31 cellular contexts compared by ENCODE assay signal in the genomic region with DNA sequence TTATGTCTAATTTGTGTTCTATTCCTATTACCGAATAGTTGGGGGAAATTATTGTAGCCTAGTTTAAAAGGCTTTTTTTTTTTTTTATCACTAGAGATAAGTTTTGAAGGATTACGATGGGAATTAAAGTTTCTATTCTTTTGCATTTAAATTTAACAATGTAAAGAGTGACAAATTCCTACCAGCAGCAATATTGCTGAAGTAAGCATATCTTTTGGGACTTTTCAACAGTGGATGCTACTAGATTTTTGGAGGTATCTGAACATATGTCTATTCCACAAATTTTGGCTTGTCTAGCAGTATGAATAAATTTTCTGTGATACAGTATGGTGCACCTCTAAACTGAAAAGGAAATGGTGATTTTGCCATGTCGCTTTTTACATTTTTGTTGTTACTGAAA.
"Had no signal": no experiment of that assay in that cellular context is flagged by ENCODE, and none has a peak within 500 bp of the region (broad histone marks: within the 10 kb centered on the region; RNA-seq: fewer than 3 reads in every experiment).

No MANE protein-coding gene starts in this region.

- H3K4me1 Mint-ChIP-seq: natural killer cell; nephron; neural progenitor cell; stimulated activated memory B cell treated with anti-CD40 and anti-IgM and Interleukin-4, amounts not matched to agents 10 μg/mL and 1 μg/mL and 100 μg/mL, for 72 hours; stimulated activated naive CD8-positive, alpha-beta T cell treated with anti-CD3 and anti-CD28 coated beads, Interleukin-15, amount 100 ng/mL, for 72 hours had no signal

- DNase-seq: natural killer cell; occipital lobe; ovary; posterior cingulate gyrus; psoas muscle; right cardiac atrium; spleen; stimulated activated CD4-positive, alpha-beta T cell treated with anti-CD3 and anti-CD28 coated beads, Interleukin-12 subunit alpha, Interleukin-12 subunit beta, amount 100 ng/mL, for 4 hours; stimulated activated CD4-positive, alpha-beta T cell treated with anti-CD3 and anti-CD28 coated beads, Interleukin-1b, Interleukin-23, amount 100 ng/mL, for 48 hours; stimulated activated CD4-positive, alpha-beta T cell treated with anti-CD3 and anti-CD28 coated beads, Interleukin-4, amount 100 ng/mL, for 1 hour; stimulated activated CD4-positive, alpha-beta T cell treated with anti-CD3 and anti-CD28 coated beads, Interleukin-4, amount 100 ng/mL, for 4 hours; stimulated activated CD8-positive, alpha-beta memory T cell treated with anti-CD3 and anti-CD28 coated beads, Interleukin-4, amount 100 ng/mL, for 48 hours; stimulated activated naive CD4-positive, alpha-beta T cell; stimulated activated naive CD8-positive, alpha-beta T cell treated with anti-CD3 and anti-CD28 coated beads, Interleukin-15, amount 100 ng/mL, for 72 hours; stimulated activated naive CD8-positive, alpha-beta T cell treated with anti-CD3 and anti-CD28 coated beads, Interleukin-15, Interleukin-2, amounts not matched to agents 100 U/mL and 50 U/mL, for 24 hours; substantia nigra; testis; tibial artery; transverse colon; upper lobe of right lung; uterus had no signal

- H3K27ac Mint-ChIP-seq: natural killer cell; nephron; neural progenitor cell; progenitor cell of endocrine pancreas; stimulated activated memory B cell treated with anti-CD40 and anti-IgM and Interleukin-4, amounts not matched to agents 10 μg/mL and 1 μg/mL and 100 μg/mL, for 72 hours; stimulated activated naive CD8-positive, alpha-beta T cell treated with anti-CD3 and anti-CD28 coated beads, Interleukin-15, amount 100 ng/mL, for 72 hours; type B pancreatic cell had no signal

- H3K4me3 Mint-ChIP-seq: natural killer cell; nephron; neural progenitor cell; stimulated activated memory B cell treated with anti-CD40 and anti-IgM and Interleukin-4, amounts not matched to agents 10 μg/mL and 1 μg/mL and 100 μg/mL, for 72 hours; stimulated activated naive CD8-positive, alpha-beta T cell treated with anti-CD3 and anti-CD28 coated beads, Interleukin-15, amount 100 ng/mL, for 72 hours; type B pancreatic cell had no signal

- H3K36me3 ChIP-seq: neural progenitor cell, ovary, spleen, suprapubic skin, tibial artery, transverse colon, upper lobe of right lung, uterus had no signal

- H3K4me2 ChIP-seq: neural progenitor cell, smooth muscle cell had no signal

- H3K9me3 Mint-ChIP-seq: nephron; neural progenitor cell; stimulated activated memory B cell treated with anti-CD40 and anti-IgM and Interleukin-4, amounts not matched to agents 10 μg/mL and 1 μg/mL and 100 μg/mL, for 72 hours; stimulated activated naive CD8-positive, alpha-beta T cell treated with anti-CD3 and anti-CD28 coated beads, Interleukin-15, amount 100 ng/mL, for 72 hours; type B pancreatic cell had no signal

- H3K27me3 ChIP-seq: neural progenitor cell, ovary, spleen, suprapubic skin, testis, tibial artery, transverse colon, upper lobe of right lung had no signal

- H2AFZ ChIP-seq: neural progenitor cell, parathyroid adenoma had no signal

- H3K4me1 ChIP-seq: neural progenitor cell, parathyroid adenoma, psoas muscle, spleen, suprapubic skin, testis, tibial artery, transverse colon, upper lobe of right lung, uterus had no signal

- H3K4me3 ChIP-seq: neural progenitor cell, ovary, psoas muscle, skin epidermis, smooth muscle cell, spleen, suprapubic skin, testis, tibial artery, transverse colon, upper lobe of right lung, uterus had no signal

- H3K9ac ChIP-seq: neural progenitor cell, parathyroid adenoma had no signal

- H3K9me3 ChIP-seq: ovary, psoas muscle, spleen, suprapubic skin, testis, tibial artery, transverse colon, upper lobe of right lung, uterus had no signal

- H3K36me3 Mint-ChIP-seq: natural killer cell; neural progenitor cell; stimulated activated memory B cell treated with anti-CD40 and anti-IgM and Interleukin-4, amounts not matched to agents 10 μg/mL and 1 μg/mL and 100 μg/mL, for 72 hours; type B pancreatic cell had no signal

- H3K27ac ChIP-seq: neural progenitor cell, ovary, parathyroid adenoma, psoas muscle, skin epidermis, spleen, suprapubic skin, testis, tibial artery, transverse colon, upper lobe of right lung, uterus had no signal

- ATAC-seq: natural killer cell; psoas muscle; right cardiac atrium; sciatic nerve; stimulated activated memory B cell treated with anti-CD40 and anti-IgM and Interleukin-4, amounts not matched to agents 10 μg/mL and 1 μg/mL and 100 μg/mL, for 72 hours; stimulated activated naive CD8-positive, alpha-beta T cell treated with anti-CD3 and anti-CD28 coated beads, Interleukin-15, amount 100 ng/mL, for 72 hours; stimulated activated naive CD8-positive, alpha-beta T cell treated with anti-CD3 and anti-CD28 coated beads, Interleukin-15, Interleukin-2, amounts not matched to agents 100 U/mL and 50 U/mL, for 24 hours; upper lobe of right lung had no signal

- H3K27me3 Mint-ChIP-seq: progenitor cell of endocrine pancreas; stimulated activated memory B cell treated with anti-CD40 and anti-IgM and Interleukin-4, amounts not matched to agents 10 μg/mL and 1 μg/mL and 100 μg/mL, for 72 hours; stimulated activated naive CD8-positive, alpha-beta T cell treated with anti-CD3 and anti-CD28 coated beads, Interleukin-15, amount 100 ng/mL, for 72 hours had no signal
